In the genomic region with DNA sequence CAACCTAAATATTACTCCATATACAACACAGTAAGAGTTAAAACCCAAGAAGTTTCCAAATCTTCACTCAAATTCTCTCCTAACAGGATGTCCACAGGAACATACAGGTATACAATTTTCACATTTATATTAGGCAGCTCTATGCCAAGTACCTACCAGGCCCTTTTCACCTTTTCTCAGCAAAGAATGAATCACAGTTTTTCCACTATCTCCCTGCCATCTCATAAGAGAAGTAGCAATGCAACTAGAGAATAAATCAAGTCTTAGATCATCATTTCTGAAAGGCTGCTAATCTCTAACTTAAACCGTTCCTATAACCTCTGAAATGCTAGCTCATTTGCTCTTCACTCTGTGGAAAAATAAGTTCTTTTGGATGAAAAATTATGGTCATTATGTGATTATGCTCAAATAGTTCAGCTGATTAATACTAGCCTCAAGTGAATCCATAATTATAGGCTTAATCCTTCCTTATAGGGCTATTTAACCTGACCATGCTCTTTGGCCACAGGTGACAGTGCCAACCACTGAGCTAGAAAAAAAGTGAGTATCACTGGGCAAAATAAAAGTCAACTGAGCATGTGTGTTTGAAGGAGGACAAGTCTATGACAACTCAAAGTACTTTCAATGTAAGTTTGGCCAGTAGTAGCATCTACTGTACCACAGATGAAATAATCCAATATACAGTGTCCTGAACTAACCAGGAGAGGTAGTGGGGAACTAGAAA, we compare ENCODE assay signal across 14 cellular contexts.
DNase-seq lines count a peak whose midpoint lies in the region; ATAC-seq and TF ChIP-seq lines count a peak whose summit lies in the region.
"Had no signal": no experiment of that assay in that cellular context is flagged by ENCODE, and none has a peak within 500 bp of the region (broad histone marks: within the 10 kb centered on the region; RNA-seq: fewer than 3 reads in every experiment).

No MANE protein-coding gene starts in this region.

- H3K27ac Mint-ChIP-seq in activated T-cell treated with anti-CD3 and anti-CD28 coated beads, Interleukin-2, amount 50 U/mL, for 24 hours, result peak overlapping the region; percentile 13

- peaks cover 9% of the 10 kb centered on the region for H3K4me1 Mint-ChIP-seq in activated T-cell treated with anti-CD3 and anti-CD28 coated beads, Interleukin-2, amount 50 U/mL, for 24 hours (ENCODE audit: low read depth)

- H3K27me3 ChIP-seq in RWPE2 (ENCODE audit: insufficient read depth, poor library complexity, severe bottlenecking), result no peaks in the 10 kb centered on the region
- no peaks in the 10 kb centered on the region for H3K27me3 ChIP-seq in stomach
- no peaks in the 10 kb centered on the region for H3K27me3 ChIP-seq in vagina
- H3K27me3 ChIP-seq: gastrocnemius medialis, upper lobe of right lung had no signal

- no peak for TF ChIP-seq CTCF in RWPE2 (IDR thresholded peaks at IDR 0.05; ENCODE audit: poor library complexity, severe bottlenecking)
- no peak for TF ChIP-seq CTCF in stomach (IDR thresholded peaks at IDR 0.05)
- TF ChIP-seq CTCF in vagina (IDR thresholded peaks at IDR 0.05), result no peak

- H3K36me3 ChIP-seq in RWPE2 (ENCODE audit: low read depth) (no peaks in the 10 kb centered on the region), stomach (no peaks in the 10 kb centered on the region), vagina (no peaks in the 10 kb centered on the region)
- H3K36me3 ChIP-seq: gastrocnemius medialis, upper lobe of right lung had no signal

- no peak overlapping the region for H3K4me3 ChIP-seq in RWPE2 (ENCODE audit: severe bottlenecking)
- no peak overlapping the region for H3K4me3 ChIP-seq in stomach
- H3K4me3 ChIP-seq in vagina, result no peak overlapping the region
- H3K4me3 ChIP-seq: gastrocnemius medialis, GM12878, K562, upper lobe of right lung had no signal

- no peak for DNase-seq in activated T-cell treated with anti-CD3 and anti-CD28 coated beads, Interleukin-2, amount 50 U/mL, for 24 hours
- DNase-seq in activated T-cell treated with anti-CD3 and anti-CD28 coated beads, Interleukin-2, amount 50 U/mL, for 1 hour, result no peak
- DNase-seq in RWPE2 (ENCODE audit: low spot score) (no peak), stomach (no peak), NCI-H2081 (lab: John Stamatoyannopoulos, UW) (no peak), SW 1271 (lab: John Stamatoyannopoulos, UW) (no peak), vagina (ENCODE audit: extremely low spot score in 2 of 2) (no peak)
- DNase-seq: DMS153, gastrocnemius medialis, upper lobe of right lung had no signal

- TF ChIP-seq EP300 in stomach (IDR thresholded peaks at IDR 0.05), result no peak

- no peak overlapping the region for H3K27ac ChIP-seq in RWPE2 (ENCODE audit: poor library complexity, severe bottlenecking)
- H3K27ac ChIP-seq in stomach, result peak overlapping the region in 3 of 5 donors; percentile 21 to 76 (median 25)
- no peak overlapping the region for H3K27ac ChIP-seq in vagina
- H3K27ac ChIP-seq: gastrocnemius medialis, upper lobe of right lung had no signal

- intact Hi-C loops in stomach (cut with DNase I; ENCODE audit: low total_unique reads) (no loop called here), vagina (cut with DNase I) (no loop called here)

- H3K9me3 Mint-ChIP-seq in activated T-cell treated with anti-CD3 and anti-CD28 coated beads, Interleukin-2, amount 50 U/mL, for 24 hours, result no peaks in the 10 kb centered on the region

- H3K4me3 Mint-ChIP-seq in activated T-cell treated with anti-CD3 and anti-CD28 coated beads, Interleukin-2, amount 50 U/mL, for 24 hours, result no peak overlapping the region

- 45 to 66% (median 52%) methylated on average over 1 of the region's 1 CpG for WGBS in stomach, 5 donors

- no peaks in the 10 kb centered on the region for H3K9me3 ChIP-seq in RWPE2 (ENCODE audit: severe bottlenecking)
- no peaks in the 10 kb centered on the region for H3K9me3 ChIP-seq in stomach
- H3K9me3 ChIP-seq in vagina, result no peaks in the 10 kb centered on the region
- H3K9me3 ChIP-seq: gastrocnemius medialis, upper lobe of right lung had no signal

- H3K36me3 Mint-ChIP-seq in activated T-cell treated with anti-CD3 and anti-CD28 coated beads, Interleukin-2, amount 50 U/mL, for 24 hours (ENCODE audit: low read depth), result no peaks in the 10 kb centered on the region

- ATAC-seq in HG02943 (IDR thresholded peaks at IDR 0.05; ENCODE audit: low read depth, unreplicated experiment) (peak; percentile 2), RWPE2 (ENCODE audit: low read depth) (peak; percentile 59; the same call in 2 of the 3 replicates)
- ATAC-seq: gastrocnemius medialis, K562, Panc1, upper lobe of right lung had no signal

- no peaks in the 10 kb centered on the region for H3K27me3 Mint-ChIP-seq in activated T-cell treated with anti-CD3 and anti-CD28 coated beads, Interleukin-2, amount 50 U/mL, for 24 hours

- H3K4me1 ChIP-seq in RWPE2 (ENCODE audit: insufficient read depth, poor library complexity, severe bottlenecking) (peaks cover 23% of the 10 kb centered on the region), stomach (peaks cover 0 to 51% (median 20%) of the 10 kb centered on the region in 4 donors), vagina (peaks cover 15% of the 10 kb centered on the region)
- H3K4me1 ChIP-seq: gastrocnemius medialis had no signal

- TF ChIP-seq POLR2A in stomach (IDR thresholded peaks at IDR 0.05) (no peak), vagina (IDR thresholded peaks at IDR 0.05) (no peak)

Comparison
In these comparisons a context has a peak if more than half of its experiments do, and no peak if none do; other contexts are left out.
1. H3K27ac ChIP-seq: peak in stomach (3 of 5); none in RWPE2 (single experiment) and vagina (single experiment).